ENCODE assay signal across 1 cellular context in genomic region chr3:136624381-136624780, GRCh38.
TF ChIP-seq lines count a peak whose summit lies in the region.

No MANE protein-coding gene starts in this region.

TF ChIP-seq in GM12878, 131 proteins besides CTCF, POLR2A, EP300 and RAD21 (continued from another document):
- TF ChIP-seq POU2F2 (IDR thresholded peaks at IDR 0.05; ENCODE audit: borderline replicate concordance, low read depth, low read length) (no peak), SKIL (IDR thresholded peaks at IDR 0.05; ENCODE audit: low read depth, poor library complexity, severe bottlenecking) (no peak), POLR2AphosphoS2 (IDR thresholded peaks at IDR 0.05; ENCODE audit: low read depth, low read length) (no peak)
